Comparison of ENCODE assay signal across 22 cellular contexts in the genomic region with DNA sequence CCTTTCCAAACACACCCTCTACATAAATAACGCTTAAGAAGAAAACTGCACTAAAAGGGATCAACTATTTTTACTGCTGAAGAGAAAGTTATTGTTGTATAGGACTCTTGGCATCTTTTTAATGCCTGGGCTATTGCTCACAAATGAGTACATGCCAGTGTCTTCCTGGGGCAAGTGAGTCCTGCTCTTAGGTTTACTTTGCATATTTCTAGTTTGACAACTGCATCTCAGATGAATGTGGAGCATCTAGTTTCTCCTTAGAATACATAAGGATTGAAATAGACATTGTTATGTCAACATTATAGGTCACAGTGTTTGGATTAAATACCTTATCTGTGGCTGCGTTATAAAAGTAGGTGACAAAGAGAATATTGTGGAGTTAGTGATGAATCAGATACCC. TPM values are rescaled to one million over a fixed set of nuclear protein-coding genes. Genes with fewer than 3 reads are reported as not detected.
"Had no signal": no experiment of that assay in that cellular context is flagged by ENCODE, and none has a peak within 500 bp of the region (broad histone marks: within the 10 kb centered on the region; RNA-seq: fewer than 3 reads in every experiment).

No MANE protein-coding gene starts in this region.

- DNase-seq: activated CD4-positive, alpha-beta memory T cell treated with anti-CD3 and anti-CD28 coated beads, Interleukin-2, amount 10 ng/mL, durations not matched to agents 7 days and 5 days; activated CD4-positive, alpha-beta T cell treated with anti-CD3 and anti-CD28 coated beads for 48 hours; activated CD4-positive, CD25-positive, alpha-beta regulatory T cell; activated CD8-positive, alpha-beta memory T cell treated with anti-CD3 and anti-CD28 coated beads, Interleukin-2, amount 10 ng/mL, durations not matched to agents 7 days and 5 days; amniotic stem cell; central memory CD4-positive, alpha-beta T cell; colonic mucosa; endodermal cell; erythroblast; foreskin melanocyte; immature natural killer cell; left ventricle myocardium superior; occipital lobe; stimulated activated CD4-positive, alpha-beta T cell treated with anti-CD3 and anti-CD28 coated beads, Interleukin-15, amount 100 ng/mL, for 24 hours; stimulated activated CD4-positive, alpha-beta T cell treated with anti-CD3 and anti-CD28 coated beads, Interleukin-2, amount 100 ng/mL, for 48 hours; stimulated activated naive CD8-positive, alpha-beta T cell treated with anti-CD3 and anti-CD28 coated beads, Interleukin-15, amount 100 ng/mL, for 72 hours; T-cell; transverse colon had no signal

- H3K36me3 ChIP-seq: colonic mucosa, suprapubic skin, transverse colon had no signal

- H3K9me3 ChIP-seq: colonic mucosa, suprapubic skin, transverse colon had no signal

- H3K27ac ChIP-seq: colonic mucosa, suprapubic skin, transverse colon had no signal

- H3K4me3 ChIP-seq: colonic mucosa, suprapubic skin, transverse colon had no signal

- H3K4me1 ChIP-seq: colonic mucosa, suprapubic skin had no signal

- ATAC-seq: activated CD8-positive, alpha-beta memory T cell treated with anti-CD3 and anti-CD28 coated beads, Interleukin-2, amount 10 ng/mL, durations not matched to agents 7 days and 5 days; left ventricle myocardium superior; stimulated activated naive CD8-positive, alpha-beta T cell treated with anti-CD3 and anti-CD28 coated beads, Interleukin-15, amount 100 ng/mL, for 72 hours; T-cell had no signal

- H3K27me3 ChIP-seq: colonic mucosa, suprapubic skin, transverse colon had no signal

RNA-seq across cellular contexts. Expression of a gene that starts 54.0 kb away (rescaled TPM):
- total RNA-seq: activated CD4-positive, alpha-beta memory T cell treated with anti-CD3 and anti-CD28 coated beads, Interleukin-2, amount 10 ng/mL, durations not matched to agents 7 days and 5 days; activated CD8-positive, alpha-beta memory T cell treated with anti-CD3 and anti-CD28 coated beads, Interleukin-2, amount 10 ng/mL, durations not matched to agents 7 days and 5 days; left ventricle myocardium superior; myocyte; occipital lobe; posterior vena cava; skeletal muscle tissue had no signal
